In genomic region chr1:222617367-222617951, GRCh38 we compare ENCODE assay signal across 8 cellular contexts. TPM values are rescaled to one million over a fixed set of nuclear protein-coding genes. Genes with fewer than 3 reads are reported as not detected.
DNase-seq lines count a peak whose midpoint lies in the region; ATAC-seq, FAIRE-seq and TF ChIP-seq lines count a peak whose summit lies in the region.

No MANE protein-coding gene starts in this region.

- intact Hi-C loops in kidney (cut with DNase I): no loop called here

- TF ChIP-seq CTCF in AG10803 (conservative IDR thresholded peaks at IDR 0.05; ENCODE audit: low read length) (no peak), kidney (IDR thresholded peaks at IDR 0.05; ENCODE audit: borderline replicate concordance, extremely low read depth, insufficient read depth) (no peak)

- peak; percentile 20 for TF ChIP-seq POLR2A in GM19193 (IDR thresholded peaks at IDR 0.05; ENCODE audit: extremely low read depth, insufficient read depth, insufficient read length)

- H3K9ac ChIP-seq in kidney (ENCODE audit: low read length in 2 of 2): peak overlapping the region; percentile 13 to 55

- peaks cover 0 to 3% of the 10 kb centered on the region in 2 donors for H3K36me3 ChIP-seq in kidney (ENCODE audit: control insufficient read depth in 1 of 2, insufficient read depth in 2 of 2, low read length in 2 of 2)

- H3K4me1 ChIP-seq in kidney (ENCODE audit: control insufficient read depth in 1 of 2, insufficient read depth in 1 of 2, low read depth in 1 of 2, low read length in 2 of 2): peaks cover 5 to 10% of the 10 kb centered on the region in 2 donors

- H3K9me3 ChIP-seq in kidney (ENCODE audit: control insufficient read depth in 1 of 2, low read length in 2 of 2): no peaks in the 10 kb centered on the region

- DNase-seq in AG10803 (ENCODE audit: low read depth) (peak; percentile 99), NCI-H446 (lab: John Stamatoyannopoulos, UW) (peak; percentile 92 to 96), cerebellar nuclear complex (lab: John Stamatoyannopoulos, UW) (peak; percentile 94 to 96), kidney (peak; percentile 99)
- peak; percentile 84 for DNase-seq in activated CD4-positive, CD25-positive, alpha-beta regulatory T cell treated with anti-CD3 and anti-CD28 coated beads, Interleukin-2, amount 50 U/mL, for 72 hours
- DNase-seq in stimulated activated CD4-positive, alpha-beta T cell treated with anti-CD3 and anti-CD28 coated beads, Interleukin-15, amount 100 ng/mL, for 1 hour (ENCODE audit: low read depth in 1 of 2, low spot score in 1 of 2): peak; percentile 74 to 86

- peak overlapping the region; percentile 65 for H3K4me3 ChIP-seq in AG10803 (ENCODE audit: low read length)
- H3K4me3 ChIP-seq in kidney (ENCODE audit: low read length in 2 of 2): peak overlapping the region; percentile 71 to 90

- FAIRE-seq in kidney (lab: Jason Lieb, UNC): no peak

- peak overlapping the region; percentile 48 for H3K27ac ChIP-seq in kidney (ENCODE audit: low read depth in 2 of 2, low read length in 2 of 2)

- ATAC-seq in HG03378 (IDR thresholded peaks at IDR 0.05; ENCODE audit: unreplicated experiment): peak; percentile 87

RNA-seq across cellular contexts. Expression of gene MIA3, which starts 0.4 kb away (rescaled TPM):
- total RNA-seq in kidney: 51.5 TPM
- 19.1 TPM for polyA plus RNA-seq in kidney (ENCODE audit: insufficient read depth, low read depth, low replicate concordance)

RNA-seq across cellular contexts. Expression of gene TAF1A, which starts 27.7 kb away (rescaled TPM):
- 8.2 TPM for total RNA-seq in kidney
- polyA plus RNA-seq in kidney (ENCODE audit: insufficient read depth, low read depth, low replicate concordance): 1.9 TPM

Comparison
In these comparisons a context has a peak if more than half of its experiments do, and no peak if none do; other contexts are left out.
1. Peak in every context shown above with its lines: DNase-seq, ATAC-seq, H3K4me3 ChIP-seq and H3K27ac ChIP-seq.